ENCODE assay signal across 8 cellular contexts in genomic region chr11:66510990-66511339, GRCh38. TPM values are rescaled to one million over a fixed set of nuclear protein-coding genes. Genes with fewer than 3 reads are reported as not detected.
A peak's percentile ranks its signal among the peaks of the same experiment; 100 is the strongest.
DNase-seq lines count a peak whose midpoint lies in the region; ATAC-seq and TF ChIP-seq lines count a peak whose summit lies in the region.

No MANE protein-coding gene starts in this region.

- DNase-seq in activated CD4-positive, alpha-beta memory T cell treated with anti-CD3 and anti-CD28 coated beads, Interleukin-2, amount 10 ng/mL, durations not matched to agents 7 days and 5 days: no peak
- DNase-seq in spleen (no peak), KG1 (lab: John Stamatoyannopoulos, UW) (no peak), GM13977 (ENCODE audit: low spot score) (no peak), D341Med (ENCODE audit: low spot score) (no peak)

- 12 to 20% (median 18%) methylated on average over 5 of the region's 5 CpGs for WGBS in spleen, 5 donors

- H3K27ac Mint-ChIP-seq in activated CD4-positive, alpha-beta memory T cell treated with anti-CD3 and anti-CD28 coated beads, Interleukin-2, amount 10 ng/mL, durations not matched to agents 7 days and 5 days: no peak overlapping the region

- peaks cover 12% of the 10 kb centered on the region for H3K36me3 Mint-ChIP-seq in activated CD4-positive, alpha-beta memory T cell treated with anti-CD3 and anti-CD28 coated beads, Interleukin-2, amount 10 ng/mL, durations not matched to agents 7 days and 5 days (ENCODE audit: low read depth)

- no peak for TF ChIP-seq CTCF in HEK293 (tag by site-specific recombination; IDR thresholded peaks at IDR 0.05)
- no peak for TF ChIP-seq CTCF in spleen (IDR thresholded peaks at IDR 0.05 in 8 of 11, conservative IDR thresholded peaks at IDR 0.05 in 3 of 11)
- TF ChIP-seq CTCF in GM13977 (IDR thresholded peaks at IDR 0.05; ENCODE audit: extremely low read depth, insufficient read depth, missing control alignments): no peak

- H3K9me3 ChIP-seq in HEK293 (ENCODE audit: control insufficient read depth, insufficient read depth, low read depth, low read length) (no peaks in the 10 kb centered on the region), iPS-18a (ENCODE audit: control insufficient read depth, low read depth, low read length) (no peaks in the 10 kb centered on the region), spleen (no peaks in the 10 kb centered on the region)

- H3K9ac ChIP-seq in iPS-18a (ENCODE audit: low read length): peak overlapping the region; percentile 51

- H3K9me3 Mint-ChIP-seq in activated CD4-positive, alpha-beta memory T cell treated with anti-CD3 and anti-CD28 coated beads, Interleukin-2, amount 10 ng/mL, durations not matched to agents 7 days and 5 days: no peaks in the 10 kb centered on the region

- no peaks in the 10 kb centered on the region for H3K4me1 ChIP-seq in HEK293 (ENCODE audit: control insufficient read depth, insufficient read depth, low read length)
- peaks cover 4% of the 10 kb centered on the region for H3K4me1 ChIP-seq in iPS-18a (ENCODE audit: control insufficient read depth, low read depth, low read length)
- peaks cover 9 to 27% (median 18%) of the 10 kb centered on the region in 6 donors for H3K4me1 ChIP-seq in spleen

- H3K27me3 ChIP-seq in iPS-18a (ENCODE audit: control insufficient read depth, insufficient read depth, low read length): no peaks in the 10 kb centered on the region
- H3K27me3 ChIP-seq in spleen (replicated peaks in 1 of 7): no peaks in the 10 kb centered on the region

- in situ Hi-C loops in GM13977 (cut with MboI; ENCODE audit: low pct_unique_long_range_greater_than_20kb, low sequenced_read_pairs, unreplicated experiment): no loop called here

- H3K4me3 Mint-ChIP-seq in activated CD4-positive, alpha-beta memory T cell treated with anti-CD3 and anti-CD28 coated beads, Interleukin-2, amount 10 ng/mL, durations not matched to agents 7 days and 5 days: peak overlapping the region; percentile 87

- ATAC-seq in GM18505 (IDR thresholded peaks at IDR 0.05; ENCODE audit: unreplicated experiment): no peak

- no peak overlapping the region for H3K27ac ChIP-seq in HEK293 (ENCODE audit: extremely low read depth, low read depth, low read length)
- H3K27ac ChIP-seq in iPS-18a (ENCODE audit: low read length): no peak overlapping the region
- peak overlapping the region in 3 of 8 donors; percentile 61 to 74 (median 72) for H3K27ac ChIP-seq in spleen

- intact Hi-C loops in spleen (cut with DNase I; ENCODE audit: low total_unique reads): no loop called here

- no peaks in the 10 kb centered on the region for H3K27me3 Mint-ChIP-seq in activated CD4-positive, alpha-beta memory T cell treated with anti-CD3 and anti-CD28 coated beads, Interleukin-2, amount 10 ng/mL, durations not matched to agents 7 days and 5 days

- H3K4me1 Mint-ChIP-seq in activated CD4-positive, alpha-beta memory T cell treated with anti-CD3 and anti-CD28 coated beads, Interleukin-2, amount 10 ng/mL, durations not matched to agents 7 days and 5 days: peaks cover 28% of the 10 kb centered on the region

- peaks cover 0 to 43% of the 10 kb centered on the region in 2 experiments; a peak in 2 of 3 replicates for H3K36me3 ChIP-seq in HEK293 (ENCODE audit: control insufficient read depth in 2 of 2, insufficient read depth in 1 of 2, low read length in 2 of 2)
- peaks cover 6% of the 10 kb centered on the region for H3K36me3 ChIP-seq in iPS-18a (ENCODE audit: control insufficient read depth, low read depth, low read length)
- H3K36me3 ChIP-seq in spleen: peaks cover 0 to 57% (median 12%) of the 10 kb centered on the region in 6 donors

- POLR2A ChIA-PET in HEK293 (lab: Yijun Ruan, JAX): interaction anchor here (0.8 to 1.6 kb wide), 4 partner anchors 31 to 127 kb away, joined by 3 to 6 read pairs (median 4); partner anchors contain the start of genes DPP3, PELI3, RBM4 and ZDHHC24
- POLR2A ChIA-PET in activated CD4-positive, alpha-beta memory T cell treated with anti-CD3 and anti-CD28 coated beads, Interleukin-2, amount 10 ng/mL, durations not matched to agents 7 days and 5 days (lab: Charles Lee): interaction anchor here (1.0 to 2.9 kb wide), 6 partner anchors 33 to 168 kb away, joined by 3 to 11 read pairs (median 6); partner anchors contain the start of genes ACTN3, RBM14, RBM4 and RBM4B

- no peak for TF ChIP-seq POLR2A in spleen (IDR thresholded peaks at IDR 0.05)
- TF ChIP-seq POLR2A in GM18505 (IDR thresholded peaks at IDR 0.05; ENCODE audit: borderline replicate concordance, extremely low read depth, insufficient read depth, insufficient read length): no peak

- CTCF ChIA-PET in HEK293 (lab: Yijun Ruan, JAX): interaction anchor here (0.6 kb wide), 1 partner anchor 27 kb away, joined by 3 read pairs; no protein-coding TSS in a partner anchor
- CTCF ChIA-PET in activated CD4-positive, alpha-beta memory T cell treated with anti-CD3 and anti-CD28 coated beads, Interleukin-2, amount 10 ng/mL, durations not matched to agents 7 days and 5 days (lab: Charles Lee): interaction anchor here (1.5 to 1.8 kb wide), 2 partner anchors 32 to 44 kb away, joined by 3 to 4 read pairs; partner anchors contain the start of gene PELI3

- H3K4me3 ChIP-seq in HEK293 (ENCODE audit: low read depth, low read length) (peak overlapping the region; percentile 90), iPS-18a (ENCODE audit: low read length) (peak overlapping the region; percentile 85), spleen (peak overlapping the region; percentile 72 to 97 (median 91))

TF ChIP-seq in HEK293, 187 proteins besides CTCF, POLR2A, EP300 and RAD21:
- no peak for TF ChIP-seq FEZF1 (tag by site-specific recombination; IDR thresholded peaks at IDR 0.05)
- no peak for TF ChIP-seq ZNF501 (tag by site-specific recombination; IDR thresholded peaks at IDR 0.05)
- TF ChIP-seq ZNF843 (tag by site-specific recombination; IDR thresholded peaks at IDR 0.05): no peak
- TF ChIP-seq ZNF560 (tag by site-specific recombination; IDR thresholded peaks at IDR 0.05; ENCODE audit: borderline replicate concordance): no peak

RNA-seq across cellular contexts. Expression of gene BBS1, which starts 0.5 kb away (rescaled TPM):
- 10 to 100 TPM; 16.8 to 16.9 TPM for total RNA-seq in activated CD4-positive, alpha-beta memory T cell treated with anti-CD3 and anti-CD28 coated beads, Interleukin-2, amount 10 ng/mL, durations not matched to agents 7 days and 5 days
- 10 to 100 TPM; 22.2 to 60.5 (median 36.9) TPM for total RNA-seq in spleen
- polyA plus RNA-seq in spleen: 1 to 10 TPM; 5.2 to 9.9 (median 5.8) TPM

RNA-seq across cellular contexts. Expression of gene DPP3, which starts 30.7 kb away (rescaled TPM):
- 10 to 100 TPM; 59.3 to 60.6 TPM for total RNA-seq in activated CD4-positive, alpha-beta memory T cell treated with anti-CD3 and anti-CD28 coated beads, Interleukin-2, amount 10 ng/mL, durations not matched to agents 7 days and 5 days
- total RNA-seq in spleen: 10 to 100 TPM; 17.9 to 35.5 (median 23.9) TPM
- polyA plus RNA-seq in spleen: 10 to 100 TPM; 20.0 to 25.9 (median 20.6) TPM

RNA-seq across cellular contexts. Expression of gene ZDHHC24, which starts 34.9 kb away (rescaled TPM):
- 10 to 100 TPM; 25.9 to 26.0 TPM for total RNA-seq in activated CD4-positive, alpha-beta memory T cell treated with anti-CD3 and anti-CD28 coated beads, Interleukin-2, amount 10 ng/mL, durations not matched to agents 7 days and 5 days
- total RNA-seq in spleen: 10 to 100 TPM; 14.6 to 25.7 (median 23.9) TPM
- 10 to 100 TPM in 2 of 3 donors, 1 to 10 TPM in 1; 9.1 to 11.6 (median 10.8) TPM for polyA plus RNA-seq in spleen

RNA-seq across cellular contexts. Expression of gene ACTN3, which starts 35.7 kb away (rescaled TPM):
- under 1 TPM; 0.30 to 0.35 TPM for total RNA-seq in activated CD4-positive, alpha-beta memory T cell treated with anti-CD3 and anti-CD28 coated beads, Interleukin-2, amount 10 ng/mL, durations not matched to agents 7 days and 5 days
- total RNA-seq in spleen: under 1 TPM in 4 of 7 donors, not detected in 3; 0.21 to 0.34 (median 0.24) TPM
- under 1 TPM; 0.05 to 0.13 (median 0.06) TPM for polyA plus RNA-seq in spleen

RNA-seq across cellular contexts. Expression of gene PELI3, which starts 44.3 kb away (rescaled TPM):
- total RNA-seq in activated CD4-positive, alpha-beta memory T cell treated with anti-CD3 and anti-CD28 coated beads, Interleukin-2, amount 10 ng/mL, durations not matched to agents 7 days and 5 days: 1 to 10 TPM; 6.8 to 7.5 TPM
- total RNA-seq in spleen: 10 to 100 TPM in 5 of 7 donors, 1 to 10 TPM in 2; 4.9 to 14.6 (median 10.7) TPM
- polyA plus RNA-seq in spleen: 1 to 10 TPM; 2.4 to 6.4 (median 2.7) TPM
